Comparison of ENCODE assay signal across 1 cellular context in genomic region chr3:159458010-159458409, GRCh38.
TF ChIP-seq lines count a peak whose summit lies in the region.

No MANE protein-coding gene starts in this region.

TF ChIP-seq in GM23338, 12 proteins besides CTCF, POLR2A, EP300 and RAD21 (continued from another document):
- TF ChIP-seq ZNF462 (CRISPR knock-in tag; IDR thresholded peaks at IDR 0.05) (no peak), JUNB (IDR thresholded peaks at IDR 0.05; ENCODE audit: unreplicated experiment) (no peak), EZH2phosphoT487 (IDR thresholded peaks at IDR 0.05; ENCODE audit: unreplicated experiment) (no peak), ZNF331 (CRISPR knock-in tag; IDR thresholded peaks at IDR 0.05; ENCODE audit: low read depth) (no peak), CREB1 (CRISPR knock-in tag; IDR thresholded peaks at IDR 0.05; ENCODE audit: low read depth) (no peak), REST (IDR thresholded peaks at IDR 0.05; ENCODE audit: unreplicated experiment) (no peak), STAT1 (IDR thresholded peaks at IDR 0.05; ENCODE audit: unreplicated experiment) (no peak)
